ENCODE assay signal across 9 cellular contexts in the genomic region with DNA sequence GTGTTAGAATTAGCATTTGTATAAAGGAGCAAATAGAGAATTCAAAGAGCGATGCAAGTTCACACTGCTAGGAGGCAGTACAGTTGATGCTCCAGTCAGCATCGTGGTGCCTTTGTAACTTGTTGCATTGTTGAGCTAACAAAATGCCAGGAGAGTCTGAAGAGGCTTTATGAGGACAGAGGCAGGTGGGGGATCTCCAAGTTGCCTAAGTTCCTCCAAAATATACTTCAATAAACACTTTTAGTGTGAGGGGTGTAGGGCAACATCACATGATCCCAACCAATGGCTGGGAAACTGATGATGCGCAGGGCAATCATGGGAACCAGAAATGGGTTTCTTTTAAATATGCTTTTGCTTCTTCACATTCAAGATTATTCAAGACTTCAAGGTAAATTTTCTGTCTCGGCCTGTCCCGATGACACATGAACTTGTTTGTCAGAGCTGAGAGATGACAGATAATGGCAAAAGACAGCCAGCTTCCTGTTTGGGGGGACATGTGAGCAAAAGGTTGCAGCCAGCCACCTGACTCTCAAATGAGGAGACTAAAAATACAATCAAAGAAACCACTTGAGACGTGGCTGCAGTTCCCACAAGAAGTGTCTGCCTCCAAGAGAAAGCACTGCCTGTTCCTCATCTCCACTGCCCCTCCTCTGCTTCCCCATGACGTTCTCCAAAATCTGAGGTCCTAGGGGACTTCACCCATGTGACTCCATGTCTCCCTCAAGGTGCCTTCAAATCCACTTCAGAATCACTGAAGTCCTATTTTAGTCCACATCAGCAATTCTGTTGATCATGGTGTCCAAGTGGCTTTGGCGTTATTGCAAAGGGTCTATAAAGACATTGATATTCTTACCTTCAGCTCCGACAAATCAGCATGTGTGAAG. TPM values are rescaled to one million over a fixed set of nuclear protein-coding genes. Genes with fewer than 3 reads are reported as not detected.
DNase-seq lines count a peak whose midpoint lies in the region; ATAC-seq and TF ChIP-seq lines count a peak whose summit lies in the region.
"Had no signal": no experiment of that assay in that cellular context is flagged by ENCODE, and none has a peak within 500 bp of the region (broad histone marks: within the 10 kb centered on the region; RNA-seq: fewer than 3 reads in every experiment).

No MANE protein-coding gene starts in this region.

- peak; percentile 63 for ATAC-seq in GM21528 (IDR thresholded peaks at IDR 0.05; ENCODE audit: low FRiP score, unreplicated experiment)
- ATAC-seq in activated T-cell treated with anti-CD3 and anti-CD28 coated beads, Interleukin-2, amount 50 U/mL, for 72 hours (replicated peaks in 1 of 2), result peak; percentile 82 to 86

- no peaks in the 10 kb centered on the region for H3K36me3 ChIP-seq in vagina
- H3K36me3 ChIP-seq in brain microvascular endothelial cell (replicated peaks), result no peaks in the 10 kb centered on the region

- peaks cover 38% of the 10 kb centered on the region for H3K4me1 Mint-ChIP-seq in CD14-positive monocyte
- peaks cover 78% of the 10 kb centered on the region for H3K4me1 Mint-ChIP-seq in activated T-cell treated with anti-CD3 and anti-CD28 coated beads, Interleukin-2, amount 50 U/mL, for 72 hours (ENCODE audit: low read depth)

- no peaks in the 10 kb centered on the region for H3K9me3 ChIP-seq in vagina

- intact Hi-C loops in CD14-positive monocyte (cut with micrococcal nuclease) (loop anchor here in 1 of 2 donors (5.0 kb wide), 1 partner anchor 41 kb away; the partner anchor contains the start of gene KLHL6), vagina (cut with DNase I) (no loop called here)

- H3K9me3 Mint-ChIP-seq in CD14-positive monocyte, result no peaks in the 10 kb centered on the region
- no peaks in the 10 kb centered on the region for H3K9me3 Mint-ChIP-seq in activated T-cell treated with anti-CD3 and anti-CD28 coated beads, Interleukin-2, amount 50 U/mL, for 72 hours

- no peak for TF ChIP-seq POLR2A in vagina (IDR thresholded peaks at IDR 0.05)

- H3K27ac Mint-ChIP-seq in CD14-positive monocyte, result peak overlapping the region; percentile 16 to 91 (median 62)
- peak overlapping the region; percentile 61 for H3K27ac Mint-ChIP-seq in activated T-cell treated with anti-CD3 and anti-CD28 coated beads, Interleukin-2, amount 50 U/mL, for 72 hours

- peaks cover 0 to 3% (median 0%) of the 10 kb centered on the region in 3 donors for H3K27me3 Mint-ChIP-seq in CD14-positive monocyte (ENCODE audit: low read depth in 3 of 3)
- H3K27me3 Mint-ChIP-seq in activated T-cell treated with anti-CD3 and anti-CD28 coated beads, Interleukin-2, amount 50 U/mL, for 72 hours (ENCODE audit: low read depth), result no peaks in the 10 kb centered on the region

- TF ChIP-seq CTCF in CD14-positive monocyte (IDR thresholded peaks at IDR 0.05) (no peak), vagina (IDR thresholded peaks at IDR 0.05) (no peak), brain microvascular endothelial cell (IDR thresholded peaks at IDR 0.05; ENCODE audit: low read depth, low read length, missing control alignments) (no peak)

- H3K27me3 ChIP-seq in vagina (no peaks in the 10 kb centered on the region), brain microvascular endothelial cell (replicated peaks) (peaks cover 6% of the 10 kb centered on the region)

- H3K4me1 ChIP-seq in vagina, result no peaks in the 10 kb centered on the region

- in situ Hi-C loops in brain microvascular endothelial cell (cut with HindIII; ENCODE audit: low pct_ligation_motif_present, low sequenced_read_pairs), result no loop called here

- H3K4me3 Mint-ChIP-seq in CD14-positive monocyte, result no peak overlapping the region
- peak overlapping the region; percentile 46 to 61 for H3K4me3 Mint-ChIP-seq in activated T-cell treated with anti-CD3 and anti-CD28 coated beads, Interleukin-2, amount 50 U/mL, for 72 hours

- H3K27ac ChIP-seq in vagina (no peak overlapping the region), brain microvascular endothelial cell (no peak overlapping the region)

- DNase-seq in CD14-positive monocyte (ENCODE audit: low spot score) (peak; percentile 76), Kasumi-1 (lab: John Stamatoyannopoulos, UW) (peak; percentile 24 to 30), NCI-H69 (lab: John Stamatoyannopoulos, UW) (no peak), vagina (ENCODE audit: extremely low spot score in 2 of 2) (no peak), brain microvascular endothelial cell (no peak)
- peak; percentile 57 to 62 for DNase-seq in activated T-cell treated with anti-CD3 and anti-CD28 coated beads, Interleukin-2, amount 50 U/mL, for 72 hours
- DNase-seq in stimulated activated CD4-positive, alpha-beta T cell treated with anti-CD3 and anti-CD28 coated beads, Interleukin-15, amount 100 ng/mL, for 48 hours (ENCODE audit: low read depth in 2 of 2), result peak; percentile 37 to 40

- H3K4me3 ChIP-seq in vagina (no peak overlapping the region), brain microvascular endothelial cell (ENCODE audit: low read depth, low read length) (no peak overlapping the region)

- peaks cover 43 to 52% of the 10 kb centered on the region in 2 donors for H3K36me3 Mint-ChIP-seq in CD14-positive monocyte
- H3K36me3 Mint-ChIP-seq in activated T-cell treated with anti-CD3 and anti-CD28 coated beads, Interleukin-2, amount 50 U/mL, for 72 hours (ENCODE audit: insufficient read depth in 2 of 2), result peaks cover 17 to 32% of the 10 kb centered on the region in 2 donors

RNA-seq across cellular contexts. Expression of gene KLHL6, which starts 39.3 kb away (rescaled TPM):
- 10 to 100 TPM in 1 of 2 donors, 1 to 10 TPM in 1; 5.7 to 10.6 TPM for polyA plus RNA-seq in CD14-positive monocyte
- total RNA-seq in activated T-cell treated with anti-CD3 and anti-CD28 coated beads, Interleukin-2, amount 50 U/mL, for 72 hours, result 10 to 100 TPM; 83.5 to 88.8 TPM
- total RNA-seq in vagina, result 1.7 TPM
- total RNA-seq: Daoy had no signal

Comparison
In these comparisons a context has a peak if more than half of its experiments do, and no peak if none do; other contexts are left out.
1. DNase-seq: peak in CD14-positive monocyte (single experiment), Kasumi-1 (2 of 2), activated T-cell treated with anti-CD3 and anti-CD28 coated beads, Interleukin-2, amount 50 U/mL, for 72 hours (2 of 2) and stimulated activated CD4-positive, alpha-beta T cell treated with anti-CD3 and anti-CD28 coated beads, Interleukin-15, amount 100 ng/mL, for 48 hours (2 of 2); none in NCI-H69 (single experiment), vagina (0 of 2) and brain microvascular endothelial cell (single experiment).
2. H3K4me3 Mint-ChIP-seq: peak in activated T-cell treated with anti-CD3 and anti-CD28 coated beads, Interleukin-2, amount 50 U/mL, for 72 hours (2 of 2); none in CD14-positive monocyte (0 of 2).
3. RNA of gene KLHL6, which starts 39.3 kb away (total RNA-seq): 83.5 to 88.8 TPM in activated T-cell treated with anti-CD3 and anti-CD28 coated beads, Interleukin-2, amount 50 U/mL, for 72 hours; 1.7 TPM in vagina (single experiment); every median in the first group is over 10 times any median in the second.